ENCODE assay signal across 1 cellular context in genomic region chr7:5532520-5533335, GRCh38.
TF ChIP-seq lines count a peak whose summit lies in the region.

No MANE protein-coding gene starts in this region.

TF ChIP-seq in K562, 482 proteins besides CTCF, POLR2A, EP300 and RAD21 (continued from another document and continues in another):
- TF ChIP-seq, protein P1, sequence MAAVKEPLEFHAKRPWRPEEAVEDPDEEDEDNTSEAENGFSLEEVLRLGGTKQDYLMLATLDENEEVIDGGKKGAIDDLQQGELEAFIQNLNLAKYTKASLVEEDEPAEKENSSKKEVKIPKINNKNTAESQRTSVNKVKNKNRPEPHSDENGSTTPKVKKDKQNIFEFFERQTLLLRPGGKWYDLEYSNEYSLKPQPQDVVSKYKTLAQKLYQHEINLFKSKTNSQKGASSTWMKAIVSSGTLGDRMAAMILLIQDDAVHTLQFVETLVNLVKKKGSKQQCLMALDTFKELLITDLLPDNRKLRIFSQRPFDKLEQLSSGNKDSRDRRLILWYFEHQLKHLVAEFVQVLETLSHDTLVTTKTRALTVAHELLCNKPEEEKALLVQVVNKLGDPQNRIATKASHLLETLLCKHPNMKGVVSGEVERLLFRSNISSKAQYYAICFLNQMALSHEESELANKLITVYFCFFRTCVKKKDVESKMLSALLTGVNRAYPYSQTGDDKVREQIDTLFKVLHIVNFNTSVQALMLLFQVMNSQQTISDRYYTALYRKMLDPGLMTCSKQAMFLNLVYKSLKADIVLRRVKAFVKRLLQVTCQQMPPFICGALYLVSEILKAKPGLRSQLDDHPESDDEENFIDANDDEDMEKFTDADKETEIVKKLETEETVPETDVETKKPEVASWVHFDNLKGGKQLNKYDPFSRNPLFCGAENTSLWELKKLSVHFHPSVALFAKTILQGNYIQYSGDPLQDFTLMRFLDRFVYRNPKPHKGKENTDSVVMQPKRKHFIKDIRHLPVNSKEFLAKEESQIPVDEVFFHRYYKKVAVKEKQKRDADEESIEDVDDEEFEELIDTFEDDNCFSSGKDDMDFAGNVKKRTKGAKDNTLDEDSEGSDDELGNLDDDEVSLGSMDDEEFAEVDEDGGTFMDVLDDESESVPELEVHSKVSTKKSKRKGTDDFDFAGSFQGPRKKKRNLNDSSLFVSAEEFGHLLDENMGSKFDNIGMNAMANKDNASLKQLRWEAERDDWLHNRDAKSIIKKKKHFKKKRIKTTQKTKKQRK (IDR thresholded peaks at IDR 0.05; ENCODE audit: borderline replicate concordance, low read depth, low read length) = no peak
- TF ChIP-seq CTBP1 (IDR thresholded peaks at IDR 0.05; ENCODE audit: borderline replicate concordance) = peak; percentile 51; the same call in 1 of the 2 replicates
- TF ChIP-seq, protein P2, sequence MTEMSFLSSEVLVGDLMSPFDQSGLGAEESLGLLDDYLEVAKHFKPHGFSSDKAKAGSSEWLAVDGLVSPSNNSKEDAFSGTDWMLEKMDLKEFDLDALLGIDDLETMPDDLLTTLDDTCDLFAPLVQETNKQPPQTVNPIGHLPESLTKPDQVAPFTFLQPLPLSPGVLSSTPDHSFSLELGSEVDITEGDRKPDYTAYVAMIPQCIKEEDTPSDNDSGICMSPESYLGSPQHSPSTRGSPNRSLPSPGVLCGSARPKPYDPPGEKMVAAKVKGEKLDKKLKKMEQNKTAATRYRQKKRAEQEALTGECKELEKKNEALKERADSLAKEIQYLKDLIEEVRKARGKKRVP (CRISPR knock-in tag; IDR thresholded peaks at IDR 0.05) = 0 out of 2 replicates have a peak, but pooled peaks have one; percentile 5
- peak; percentile 55; the same call in 1 of the 2 replicates for TF ChIP-seq PKNOX1 (IDR thresholded peaks at IDR 0.05)
- TF ChIP-seq AFF1 (IDR thresholded peaks at IDR 0.05; ENCODE audit: low read depth in 1 of 2, partially characterized antibody in 2 of 2) = peak in 1 of 2 experiments; percentile 38
- TF ChIP-seq, protein P3, sequence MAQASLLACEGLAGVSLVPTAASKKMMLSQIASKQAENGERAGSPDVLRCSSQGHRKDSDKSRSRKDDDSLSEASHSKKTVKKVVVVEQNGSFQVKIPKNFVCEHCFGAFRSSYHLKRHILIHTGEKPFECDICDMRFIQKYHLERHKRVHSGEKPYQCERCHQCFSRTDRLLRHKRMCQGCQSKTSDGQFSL (CRISPR knock-in tag; IDR thresholded peaks at IDR 0.05) = 0 out of 2 replicates have a peak, but pooled peaks have one; percentile 33
- TF ChIP-seq, protein P3 (tag; IDR thresholded peaks at IDR 0.05) = no peak
- peak; percentile 55 for TF ChIP-seq RBBP5 (IDR thresholded peaks at IDR 0.05; ENCODE audit: borderline replicate concordance, insufficient read depth, low read length, poor library complexity, severe bottlenecking)
- TF ChIP-seq CGGBP1 (CRISPR knock-in tag; IDR thresholded peaks at IDR 0.05) = no peak
- TF ChIP-seq, protein P4, sequence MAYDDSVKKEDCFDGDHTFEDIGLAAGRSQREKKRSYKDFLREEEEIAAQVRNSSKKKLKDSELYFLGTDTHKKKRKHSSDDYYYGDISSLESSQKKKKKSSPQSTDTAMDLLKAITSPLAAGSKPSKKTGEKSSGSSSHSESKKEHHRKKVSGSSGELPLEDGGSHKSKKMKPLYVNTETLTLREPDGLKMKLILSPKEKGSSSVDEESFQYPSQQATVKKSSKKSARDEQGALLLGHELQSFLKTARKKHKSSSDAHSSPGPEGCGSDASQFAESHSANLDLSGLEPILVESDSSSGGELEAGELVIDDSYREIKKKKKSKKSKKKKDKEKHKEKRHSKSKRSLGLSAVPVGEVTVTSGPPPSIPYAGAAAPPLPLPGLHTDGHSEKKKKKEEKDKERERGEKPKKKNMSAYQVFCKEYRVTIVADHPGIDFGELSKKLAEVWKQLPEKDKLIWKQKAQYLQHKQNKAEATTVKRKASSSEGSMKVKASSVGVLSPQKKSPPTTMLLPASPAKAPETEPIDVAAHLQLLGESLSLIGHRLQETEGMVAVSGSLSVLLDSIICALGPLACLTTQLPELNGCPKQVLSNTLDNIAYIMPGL (CRISPR knock-in tag; IDR thresholded peaks at IDR 0.05) = no peak
- TF ChIP-seq GATAD2A (IDR thresholded peaks at IDR 0.05) = 0 out of 2 replicates have a peak, but pooled peaks have one; percentile 17
- TF ChIP-seq NRF1 (conservative IDR thresholded peaks at IDR 0.05 in 1 of 2, IDR thresholded peaks at IDR 0.05 in 1 of 2) = peak; percentile 33 to 49; a peak in 3 of 4 replicates
- TF ChIP-seq SPI1 (IDR thresholded peaks at IDR 0.05; ENCODE audit: borderline replicate concordance, low read depth, low read length) = peak; percentile 97
- TF ChIP-seq ZNF518B (CRISPR knock-in tag; IDR thresholded peaks at IDR 0.05) = no peak
- TF ChIP-seq MTA3 (IDR thresholded peaks at IDR 0.05; ENCODE audit: borderline replicate concordance) = peak; percentile 34; the same call in 1 of the 2 replicates
- peak; percentile 81 for TF ChIP-seq SMARCE1 (IDR thresholded peaks at IDR 0.05)
- 0 out of 2 replicates have a peak, but pooled peaks have one; percentile 41 for TF ChIP-seq SMAD4 (CRISPR knock-in tag; conservative IDR thresholded peaks at IDR 0.05)
- TF ChIP-seq GATA2 (CRISPR knock-in tag; IDR thresholded peaks at IDR 0.05) = no peak
- TF ChIP-seq MTA1 (IDR thresholded peaks at IDR 0.05; ENCODE audit: borderline replicate concordance) = peak; percentile 65; the same call in 1 of the 2 replicates
- TF ChIP-seq ESRRA (IDR thresholded peaks at IDR 0.05; ENCODE audit: borderline replicate concordance, low read depth) = 0 out of 2 replicates have a peak, but pooled peaks have one; percentile 22
- TF ChIP-seq, protein P5, sequence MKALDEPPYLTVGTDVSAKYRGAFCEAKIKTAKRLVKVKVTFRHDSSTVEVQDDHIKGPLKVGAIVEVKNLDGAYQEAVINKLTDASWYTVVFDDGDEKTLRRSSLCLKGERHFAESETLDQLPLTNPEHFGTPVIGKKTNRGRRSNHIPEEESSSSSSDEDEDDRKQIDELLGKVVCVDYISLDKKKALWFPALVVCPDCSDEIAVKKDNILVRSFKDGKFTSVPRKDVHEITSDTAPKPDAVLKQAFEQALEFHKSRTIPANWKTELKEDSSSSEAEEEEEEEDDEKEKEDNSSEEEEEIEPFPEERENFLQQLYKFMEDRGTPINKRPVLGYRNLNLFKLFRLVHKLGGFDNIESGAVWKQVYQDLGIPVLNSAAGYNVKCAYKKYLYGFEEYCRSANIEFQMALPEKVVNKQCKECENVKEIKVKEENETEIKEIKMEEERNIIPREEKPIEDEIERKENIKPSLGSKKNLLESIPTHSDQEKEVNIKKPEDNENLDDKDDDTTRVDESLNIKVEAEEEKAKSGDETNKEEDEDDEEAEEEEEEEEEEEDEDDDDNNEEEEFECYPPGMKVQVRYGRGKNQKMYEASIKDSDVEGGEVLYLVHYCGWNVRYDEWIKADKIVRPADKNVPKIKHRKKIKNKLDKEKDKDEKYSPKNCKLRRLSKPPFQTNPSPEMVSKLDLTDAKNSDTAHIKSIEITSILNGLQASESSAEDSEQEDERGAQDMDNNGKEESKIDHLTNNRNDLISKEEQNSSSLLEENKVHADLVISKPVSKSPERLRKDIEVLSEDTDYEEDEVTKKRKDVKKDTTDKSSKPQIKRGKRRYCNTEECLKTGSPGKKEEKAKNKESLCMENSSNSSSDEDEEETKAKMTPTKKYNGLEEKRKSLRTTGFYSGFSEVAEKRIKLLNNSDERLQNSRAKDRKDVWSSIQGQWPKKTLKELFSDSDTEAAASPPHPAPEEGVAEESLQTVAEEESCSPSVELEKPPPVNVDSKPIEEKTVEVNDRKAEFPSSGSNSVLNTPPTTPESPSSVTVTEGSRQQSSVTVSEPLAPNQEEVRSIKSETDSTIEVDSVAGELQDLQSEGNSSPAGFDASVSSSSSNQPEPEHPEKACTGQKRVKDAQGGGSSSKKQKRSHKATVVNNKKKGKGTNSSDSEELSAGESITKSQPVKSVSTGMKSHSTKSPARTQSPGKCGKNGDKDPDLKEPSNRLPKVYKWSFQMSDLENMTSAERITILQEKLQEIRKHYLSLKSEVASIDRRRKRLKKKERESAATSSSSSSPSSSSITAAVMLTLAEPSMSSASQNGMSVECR (CRISPR knock-in tag; IDR thresholded peaks at IDR 0.05) = peak; percentile 32; the same call in 1 of the 2 replicates
- peak; percentile 71; the same call in 1 of the 2 replicates for TF ChIP-seq SMARCA4 (IDR thresholded peaks at IDR 0.05)
- no peak for TF ChIP-seq STAT6 (CRISPR knock-in tag; IDR thresholded peaks at IDR 0.05)
- peak; percentile 29; the same call in 1 of the 2 replicates for TF ChIP-seq MYNN (IDR thresholded peaks at IDR 0.05)
- TF ChIP-seq MYNN (CRISPR knock-in tag; IDR thresholded peaks at IDR 0.05) = no peak
